ENCODE assay signal across 15 cellular contexts in genomic region chr5:160213537-160213936, GRCh38. TPM values are rescaled to one million over a fixed set of nuclear protein-coding genes. Genes with fewer than 3 reads are reported as not detected.
DNase-seq lines count a peak whose midpoint lies in the region; FAIRE-seq and TF ChIP-seq lines count a peak whose summit lies in the region.
"Had no signal": no experiment of that assay in that cellular context is flagged by ENCODE, and none has a peak within 500 bp of the region (broad histone marks: within the 10 kb centered on the region; RNA-seq: fewer than 3 reads in every experiment).

No MANE protein-coding gene starts in this region.

- TF ChIP-seq CTCF in MCF 10A (IDR thresholded peaks at IDR 0.05; ENCODE audit: unreplicated experiment), result no peak
- no peak for TF ChIP-seq CTCF in breast epithelium (IDR thresholded peaks at IDR 0.05)
- no peak for TF ChIP-seq CTCF in SK-N-SH (IDR thresholded peaks at IDR 0.05)

- H3K36me3 ChIP-seq in breast epithelium, result no peaks in the 10 kb centered on the region
- no peaks in the 10 kb centered on the region for H3K36me3 ChIP-seq in SK-N-SH (replicated peaks in 1 of 2; ENCODE audit: control insufficient read depth in 1 of 2, insufficient read depth in 2 of 2, low read length in 1 of 2)
- no peaks in the 10 kb centered on the region for H3K36me3 ChIP-seq in small intestine (ENCODE audit: control insufficient read depth in 2 of 2, insufficient read depth in 2 of 2, low read length in 2 of 2)
- H3K36me3 ChIP-seq: gastrocnemius medialis, left ventricle myocardium inferior, neutrophil had no signal

- no peak overlapping the region for H3K4me2 ChIP-seq in SK-N-SH

- no peak overlapping the region for H2AFZ ChIP-seq in SK-N-SH (ENCODE audit: low read depth)

- H3K27ac ChIP-seq in breast epithelium (no peak overlapping the region), SK-N-SH (ENCODE audit: low read depth in 2 of 2, low read length in 1 of 2) (no peak overlapping the region), small intestine (ENCODE audit: low read depth in 1 of 2, low read length in 1 of 2) (no peak overlapping the region), substantia nigra (ENCODE audit: low read depth, low read length, poor library complexity, severe bottlenecking) (no peak overlapping the region)
- H3K27ac ChIP-seq: gastrocnemius medialis, left ventricle myocardium inferior, neutrophil had no signal

- no peak for TF ChIP-seq POLR2A in breast epithelium (IDR thresholded peaks at IDR 0.05)

- H3K9me2 ChIP-seq in SK-N-SH, result no peaks in the 10 kb centered on the region

- H3K4me1 Mint-ChIP-seq in MCF 10A (ENCODE audit: insufficient read depth, unreplicated experiment), result no peaks in the 10 kb centered on the region

- H3K27me3 Mint-ChIP-seq in MCF 10A (ENCODE audit: insufficient read depth, unreplicated experiment), result no peaks in the 10 kb centered on the region

- BruUV-seq in MCF 10A (replicated peaks; lab: Mats Ljungman, UMichigan), result no TSS peak

- FAIRE-seq in small intestine (lab: Jason Lieb, UNC), result no peak

- no peak overlapping the region for H3K4me3 Mint-ChIP-seq in MCF 10A (ENCODE audit: unreplicated experiment)
- H3K4me3 Mint-ChIP-seq: HFFc6 had no signal

- CTCF ChIA-PET in MCF 10A (lab: Yijun Ruan, JAX) (interaction anchor here (0.5 to 3.7 kb wide), 3 partner anchors 15 to 29 kb away, joined by 3 to 32 read pairs (median 4); no protein-coding TSS in a partner anchor), SK-N-SH (lab: Yijun Ruan, JAX) (no interaction called here)

- H3K9ac ChIP-seq in SK-N-SH, result no peak overlapping the region

- no peaks in the 10 kb centered on the region for H4K20me1 ChIP-seq in SK-N-SH (ENCODE audit: insufficient read depth)

- no peaks in the 10 kb centered on the region for H3K79me2 ChIP-seq in SK-N-SH (ENCODE audit: insufficient read depth)

- H3K27ac Mint-ChIP-seq in MCF 10A (ENCODE audit: low read depth, unreplicated experiment), result no peak overlapping the region
- H3K27ac Mint-ChIP-seq: HFFc6 had no signal

- TF ChIP-seq RAD21 in SK-N-SH (IDR thresholded peaks at IDR 0.05; ENCODE audit: low read length), result no peak

- no peaks in the 10 kb centered on the region for H3F3A ChIP-seq in SK-N-SH (replicated peaks; ENCODE audit: insufficient read depth)

- DNase-seq in MCF 10A (ENCODE audit: unreplicated experiment) (peak; percentile 22), breast epithelium (ENCODE audit: low spot score in 2 of 2) (no peak), NCI-H2029 (lab: John Stamatoyannopoulos, UW) (peak; percentile 75), SK-N-SH (no peak), pons (ENCODE audit: low spot score) (peak; percentile 14), small intestine (no peak), substantia nigra (lab: John Stamatoyannopoulos, UW) (no peak), NCI-H1694 (lab: John Stamatoyannopoulos, UW) (no peak)
- DNase-seq: activated CD4-positive, alpha-beta T cell treated with anti-CD3 and anti-CD28 coated beads, Interleukin-2, amount 50 U/mL, for 4 hours; activated naive CD4-positive, alpha-beta T cell treated with Interleukin-2 at 50 U/mL for 16 hours; gastrocnemius medialis; HFFc6; left ventricle myocardium inferior; NCI-H1694 treated with DMSO at 0.1 percent for 48 hours had no signal

- intact Hi-C loops in MCF 10A (cut with micrococcal nuclease) (no loop called here), breast epithelium (cut with DNase I; ENCODE audit: low total_unique reads) (no loop called here)

- POLR2A ChIA-PET in MCF 10A (lab: Yijun Ruan, JAX), result interaction anchor here (0.6 to 1.0 kb wide), 2 partner anchors 26 to 106 kb away, joined by 3 to 5 read pairs; no protein-coding TSS in a partner anchor
- POLR2A ChIA-PET in SK-N-SH (lab: Yijun Ruan, JAX), result no interaction called here

- no peak overlapping the region for H3K4me3 ChIP-seq in breast epithelium
- no peak overlapping the region for H3K4me3 ChIP-seq in SK-N-SH (ENCODE audit: low read depth in 2 of 2, low read length in 1 of 2)
- H3K4me3 ChIP-seq in small intestine (ENCODE audit: low read depth in 1 of 2, low read length in 2 of 2), result no peak overlapping the region
- H3K4me3 ChIP-seq: gastrocnemius medialis, left ventricle myocardium inferior had no signal

- H3K9me3 Mint-ChIP-seq in MCF 10A (ENCODE audit: unreplicated experiment), result no peaks in the 10 kb centered on the region
- H3K9me3 Mint-ChIP-seq: HFFc6 had no signal

- WGBS in SK-N-SH (ENCODE audit: low lambda C conversion rate), result 54% methylated on average over 5 of the region's 5 CpGs
- WGBS in small intestine, 3 donors, result 70 to 82% (median 81%) methylated on average over 5 of the region's 5 CpGs

- H3K36me3 Mint-ChIP-seq in MCF 10A (ENCODE audit: insufficient read depth, unreplicated experiment), result no peaks in the 10 kb centered on the region

- H3K4me1 ChIP-seq in breast epithelium, result no peaks in the 10 kb centered on the region
- H3K4me1 ChIP-seq in SK-N-SH (ENCODE audit: control insufficient read depth in 1 of 2, insufficient read depth in 2 of 2, low read depth in 1 of 2, low read length in 1 of 2), result no peaks in the 10 kb centered on the region
- peaks cover 0 to 2% of the 10 kb centered on the region in 2 donors for H3K4me1 ChIP-seq in small intestine (ENCODE audit: control insufficient read depth in 2 of 2, insufficient read depth in 1 of 2, low read depth in 1 of 2, low read length in 1 of 2)
- H3K4me1 ChIP-seq: gastrocnemius medialis had no signal

- H3K9me3 ChIP-seq in breast epithelium (no peaks in the 10 kb centered on the region), SK-N-SH (no peaks in the 10 kb centered on the region), small intestine (ENCODE audit: control insufficient read depth, low read depth) (no peaks in the 10 kb centered on the region)
- H3K9me3 ChIP-seq: gastrocnemius medialis, left ventricle myocardium inferior, neutrophil had no signal

- no peaks in the 10 kb centered on the region for H3K27me3 ChIP-seq in breast epithelium
- no peaks in the 10 kb centered on the region for H3K27me3 ChIP-seq in SK-N-SH (ENCODE audit: insufficient read depth)
- no peaks in the 10 kb centered on the region for H3K27me3 ChIP-seq in small intestine (ENCODE audit: control insufficient read depth in 2 of 2, insufficient read depth in 2 of 2, low read length in 2 of 2)
- H3K27me3 ChIP-seq: gastrocnemius medialis, neutrophil had no signal

- TF ChIP-seq EP300 in SK-N-SH (IDR thresholded peaks at IDR 0.05; ENCODE audit: borderline replicate concordance in 1 of 2, low read depth in 1 of 2, low read length in 1 of 2), result no peak

TF ChIP-seq in SK-N-SH, 30 proteins besides CTCF, POLR2A, EP300 and RAD21:
- peak; percentile 59; the same call in 1 of the 2 replicates for TF ChIP-seq USF1 (IDR thresholded peaks at IDR 0.05; ENCODE audit: borderline replicate concordance, low read depth)
- no peak for TF ChIP-seq EZH2phosphoT487 (IDR thresholded peaks at IDR 0.05; ENCODE audit: borderline replicate concordance, low read depth)

RNA-seq across cellular contexts. Expression of gene FABP6, which starts 15.8 kb away (rescaled TPM):
- total RNA-seq in MCF 10A (2022) (not detected in 2 replicates), breast epithelium (not detected)
- polyA plus RNA-seq in SK-N-SH (2012; rRNA removed) (1.1 and 1.3 TPM in 2 replicates), small intestine (1 to 10 TPM in 1 of 3 donors, not detected in 2; 1.5 TPM)
- 1.2 and 1.6 TPM in 2 replicates for polyA plus RNA-seq in SK-N-SH (2012; cell fraction: cytosol; rRNA removed)
- 0.18 and 0.26 TPM in 2 replicates for polyA plus RNA-seq in SK-N-SH (2012; cell fraction: nucleus; rRNA removed)
- total RNA-seq: gastrocnemius medialis, HFFc6 had no signal

Comparison
In these comparisons a context has a peak if more than half of its experiments do, and no peak if none do; other contexts are left out.
1. DNase-seq: peak in MCF 10A (single experiment), NCI-H2029 (single experiment) and pons (single experiment); none in breast epithelium (0 of 2), SK-N-SH (single experiment), small intestine (single experiment), substantia nigra (0 of 49) and NCI-H1694 (single experiment).